In the genomic region with DNA sequence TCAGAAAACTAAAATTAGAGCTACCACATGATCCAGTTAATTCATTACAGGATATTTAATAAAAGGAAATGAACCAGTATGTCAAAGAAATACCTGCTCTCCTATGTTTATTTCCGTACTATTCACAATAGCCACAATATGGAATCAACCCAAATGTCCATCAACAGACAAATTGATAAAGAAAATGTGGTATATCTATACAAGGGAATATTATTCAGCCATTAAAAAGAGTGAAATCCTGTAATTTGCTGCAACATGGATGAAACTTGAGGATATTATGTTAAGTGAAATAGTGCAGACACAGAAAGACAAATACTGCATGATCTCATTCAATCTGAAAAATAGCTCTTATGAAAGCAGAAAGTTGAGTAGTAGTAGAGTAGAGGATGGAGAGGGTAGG, we compare ENCODE assay signal across 3 cellular contexts.
"Had no signal": no experiment of that assay in that cellular context is flagged by ENCODE, and none has a peak within 500 bp of the region (broad histone marks: within the 10 kb centered on the region; RNA-seq: fewer than 3 reads in every experiment).

No MANE protein-coding gene starts in this region.

- ATAC-seq: GM12878 had no signal

- H3K4me3 ChIP-seq: GM12878 had no signal

- DNase-seq: GDM1, GF-D8 had no signal
